Comparison of ENCODE assay signal across 8 cellular contexts in the genomic region with DNA sequence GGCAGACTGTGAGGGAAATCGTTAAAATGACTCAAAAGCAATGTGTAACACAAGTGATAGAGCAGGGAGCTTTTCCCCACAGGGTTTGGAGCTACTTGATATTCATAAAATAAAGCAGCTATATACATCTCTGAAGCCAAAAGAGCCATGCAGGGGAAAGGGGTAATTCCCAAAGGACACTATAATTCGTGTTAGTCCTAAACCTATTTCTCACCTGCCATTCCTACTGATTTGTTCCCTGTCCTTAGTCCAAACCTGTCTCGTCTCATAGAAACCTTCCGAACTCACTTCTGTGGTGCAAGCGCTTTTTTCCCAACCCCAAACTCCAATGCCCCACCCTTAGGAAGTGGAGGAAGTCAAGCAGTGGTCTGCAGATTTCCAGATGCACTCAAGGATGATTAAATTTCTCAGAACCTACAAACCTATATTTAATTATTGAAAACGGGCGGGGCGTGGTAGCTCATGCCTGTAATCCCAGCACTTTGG. TPM values are rescaled to one million over a fixed set of nuclear protein-coding genes. Genes with fewer than 3 reads are reported as not detected.
A peak's percentile ranks its signal among the peaks of the same experiment; 100 is the strongest.
DNase-seq lines count a peak whose midpoint lies in the region; ATAC-seq and TF ChIP-seq lines count a peak whose summit lies in the region.

No MANE protein-coding gene starts in this region.

- peak overlapping the region; percentile 85 for H3K4me3 Mint-ChIP-seq in activated CD8-positive, alpha-beta memory T cell treated with anti-CD3 and anti-CD28 coated beads, Interleukin-2, amount 10 ng/mL, durations not matched to agents 7 days and 5 days

- H3K4me3 ChIP-seq in SJSA1 (peak overlapping the region; percentile 82), esophagus muscularis mucosa (peak overlapping the region; percentile 76 to 94 (median 83)), parathyroid adenoma (ENCODE audit: low read depth, low read length) (peak overlapping the region; percentile 65)

- H3K36me3 Mint-ChIP-seq in activated CD8-positive, alpha-beta memory T cell treated with anti-CD3 and anti-CD28 coated beads, Interleukin-2, amount 10 ng/mL, durations not matched to agents 7 days and 5 days = peaks cover 17% of the 10 kb centered on the region

- H3K27ac Mint-ChIP-seq in activated CD8-positive, alpha-beta memory T cell treated with anti-CD3 and anti-CD28 coated beads, Interleukin-2, amount 10 ng/mL, durations not matched to agents 7 days and 5 days = peak overlapping the region; percentile 88

- H3K79me2 ChIP-seq in parathyroid adenoma = peaks cover 21% of the 10 kb centered on the region

- peak overlapping the region; percentile 98 for H2AFZ ChIP-seq in parathyroid adenoma

- no peak for TF ChIP-seq POLR2A in esophagus muscularis mucosa (IDR thresholded peaks at IDR 0.05; ENCODE audit: low read depth)

- H3K36me3 ChIP-seq in SJSA1 (peaks cover 33% of the 10 kb centered on the region), esophagus muscularis mucosa (no peaks in the 10 kb centered on the region), parathyroid adenoma (ENCODE audit: control insufficient read depth, insufficient read depth, low read length) (no peaks in the 10 kb centered on the region)

- no peak for DNase-seq in activated CD8-positive, alpha-beta memory T cell treated with anti-CD3 and anti-CD28 coated beads, Interleukin-2, amount 10 ng/mL, durations not matched to agents 7 days and 5 days
- DNase-seq in activated CD8-positive, alpha-beta memory T cell treated with anti-CD3 and anti-CD28 coated beads for 24 hours = no peak
- DNase-seq in SJSA1 (ENCODE audit: low read depth in 1 of 2, low spot score in 2 of 2) (no peak), esophagus muscularis mucosa (ENCODE audit: extremely low spot score) (no peak), superior temporal gyrus (ENCODE audit: extremely low spot score) (no peak), kidney glomerular epithelial cell (lab: John Stamatoyannopoulos, UW) (no peak)

- H3K9me3 ChIP-seq in SJSA1 (replicated peaks) = no peaks in the 10 kb centered on the region
- no peaks in the 10 kb centered on the region for H3K9me3 ChIP-seq in esophagus muscularis mucosa
- H3K9me3 ChIP-seq in parathyroid adenoma (ENCODE audit: control insufficient read depth, low read length) = no peaks in the 10 kb centered on the region

- CTCF ChIA-PET in activated CD8-positive, alpha-beta memory T cell treated with anti-CD3 and anti-CD28 coated beads, Interleukin-2, amount 10 ng/mL, durations not matched to agents 7 days and 5 days (lab: Charles Lee) = interaction anchor here (0.6 to 1.6 kb wide), 9 partner anchors 10 to 347 kb away, joined by 3 to 16 read pairs (median 5); a partner anchor contains a TSS

- H3K4me1 Mint-ChIP-seq in activated CD8-positive, alpha-beta memory T cell treated with anti-CD3 and anti-CD28 coated beads, Interleukin-2, amount 10 ng/mL, durations not matched to agents 7 days and 5 days = peaks cover 29% of the 10 kb centered on the region

- TF ChIP-seq EP300 in esophagus muscularis mucosa (IDR thresholded peaks at IDR 0.05) = no peak

- H3K4me1 ChIP-seq in SJSA1 (replicated peaks) = peaks cover 32% of the 10 kb centered on the region
- peaks cover 31 to 43% (median 40%) of the 10 kb centered on the region in 4 donors for H3K4me1 ChIP-seq in esophagus muscularis mucosa
- peaks cover 4% of the 10 kb centered on the region for H3K4me1 ChIP-seq in parathyroid adenoma

- no peaks in the 10 kb centered on the region for H3K9me3 Mint-ChIP-seq in activated CD8-positive, alpha-beta memory T cell treated with anti-CD3 and anti-CD28 coated beads, Interleukin-2, amount 10 ng/mL, durations not matched to agents 7 days and 5 days (ENCODE audit: low read depth)

- H3K27me3 ChIP-seq in SJSA1 (replicated peaks) = no peaks in the 10 kb centered on the region
- H3K27me3 ChIP-seq in esophagus muscularis mucosa = no peaks in the 10 kb centered on the region
- no peaks in the 10 kb centered on the region for H3K27me3 ChIP-seq in parathyroid adenoma (ENCODE audit: control insufficient read depth, insufficient read depth, low read length)

- peak overlapping the region; percentile 46 for H3K9ac ChIP-seq in parathyroid adenoma

- H3K27me3 Mint-ChIP-seq in activated CD8-positive, alpha-beta memory T cell treated with anti-CD3 and anti-CD28 coated beads, Interleukin-2, amount 10 ng/mL, durations not matched to agents 7 days and 5 days = no peaks in the 10 kb centered on the region

- TF ChIP-seq CTCF in esophagus muscularis mucosa (IDR thresholded peaks at IDR 0.05) (no peak), parathyroid adenoma (IDR thresholded peaks at IDR 0.05) (no peak)

- no peak for ATAC-seq in activated CD8-positive, alpha-beta memory T cell treated with anti-CD3 and anti-CD28 coated beads, Interleukin-2, amount 10 ng/mL, durations not matched to agents 7 days and 5 days
- ATAC-seq in HG02884 (IDR thresholded peaks at IDR 0.05; ENCODE audit: unreplicated experiment) = no peak

- intact Hi-C loops in esophagus muscularis mucosa (cut with DNase I) = loop anchor here (1.0 to 10.0 kb wide), 3 partner anchors 23 to 190 kb away; a partner anchor contains a TSS

- peak overlapping the region; percentile 82 for H3K27ac ChIP-seq in SJSA1
- H3K27ac ChIP-seq in esophagus muscularis mucosa (replicated peaks in 1 of 4) = peak overlapping the region; percentile 95 to 100 (median 96)
- peak overlapping the region; percentile 94 for H3K27ac ChIP-seq in parathyroid adenoma

- 17% methylated on average over 8 of the region's 8 CpGs for WGBS in esophagus muscularis mucosa

- H3K4me2 ChIP-seq in parathyroid adenoma (ENCODE audit: low read length) = peak overlapping the region; percentile 78

RNA-seq across cellular contexts. Expression of a gene that starts 0.9 kb away (rescaled TPM):
- 100 to 1,000 TPM; 220 to 222 TPM for total RNA-seq in activated CD8-positive, alpha-beta memory T cell treated with anti-CD3 and anti-CD28 coated beads, Interleukin-2, amount 10 ng/mL, durations not matched to agents 7 days and 5 days
- total RNA-seq in SJSA1 (2014; rRNA removed; shearing (Covaris generic)) = 236 and 266 TPM in 2 replicates
- total RNA-seq in esophagus muscularis mucosa = 10 to 100 TPM; 59.8 to 75.7 (median 69.4) TPM

RNA-seq across cellular contexts. Expression of a gene that starts 24.6 kb away (rescaled TPM):
- total RNA-seq in activated CD8-positive, alpha-beta memory T cell treated with anti-CD3 and anti-CD28 coated beads, Interleukin-2, amount 10 ng/mL, durations not matched to agents 7 days and 5 days = 1 to 10 TPM; 5.3 to 6.6 TPM
- 13.7 and 20.2 TPM in 2 replicates for total RNA-seq in SJSA1 (2014; rRNA removed; shearing (Covaris generic))
- 10 to 100 TPM; 13.7 to 36.8 (median 16.4) TPM for total RNA-seq in esophagus muscularis mucosa
